Comparison of ENCODE assay signal across 1 cellular context in the genomic region with DNA sequence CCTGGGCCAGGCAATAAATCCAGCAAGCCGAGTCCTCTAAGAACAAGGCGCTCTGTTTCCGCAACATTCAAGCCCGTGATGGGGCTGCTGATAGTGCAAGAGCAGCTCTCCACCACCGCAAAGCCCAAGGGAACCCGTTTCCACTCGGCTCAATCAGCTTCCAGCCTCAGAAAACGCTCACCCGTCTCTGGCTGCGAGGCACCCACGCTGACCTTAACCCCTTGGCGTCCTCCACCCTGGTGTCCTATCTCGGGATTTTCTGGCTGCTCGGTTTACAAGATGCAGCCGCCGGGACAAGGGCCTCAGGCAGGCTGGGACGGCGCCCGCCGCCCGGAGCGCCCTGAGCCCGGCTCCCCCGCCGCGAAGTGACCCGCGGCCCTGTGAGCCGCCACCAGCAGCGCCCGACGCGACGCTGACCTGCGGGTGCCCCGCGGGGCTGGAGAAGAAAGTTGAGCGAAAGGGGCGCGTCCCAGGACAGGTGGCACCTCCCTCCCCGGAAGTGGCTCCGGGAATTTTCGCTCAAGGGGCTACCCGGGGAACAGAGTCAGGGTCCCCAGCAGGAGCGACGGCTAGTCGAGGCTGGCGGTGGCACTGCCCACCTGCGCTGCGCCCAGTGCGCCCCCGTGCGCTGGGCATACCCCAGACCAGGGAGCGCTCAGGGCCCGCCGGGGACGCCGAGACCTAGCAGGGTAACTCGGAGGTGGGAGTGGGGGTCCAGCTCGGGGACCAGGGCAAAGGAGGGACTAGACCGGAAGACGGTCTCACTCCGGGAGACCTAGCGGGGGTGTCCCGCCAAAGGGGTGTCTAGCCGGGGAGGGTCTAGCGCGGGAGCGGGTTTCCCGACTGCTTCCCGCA.
TF ChIP-seq lines count a peak whose summit lies in the region.

No MANE protein-coding gene starts in this region.

TF ChIP-seq in HEK293, 187 proteins besides CTCF, POLR2A, EP300 and RAD21 (continued from another document):
- TF ChIP-seq, protein P1, sequence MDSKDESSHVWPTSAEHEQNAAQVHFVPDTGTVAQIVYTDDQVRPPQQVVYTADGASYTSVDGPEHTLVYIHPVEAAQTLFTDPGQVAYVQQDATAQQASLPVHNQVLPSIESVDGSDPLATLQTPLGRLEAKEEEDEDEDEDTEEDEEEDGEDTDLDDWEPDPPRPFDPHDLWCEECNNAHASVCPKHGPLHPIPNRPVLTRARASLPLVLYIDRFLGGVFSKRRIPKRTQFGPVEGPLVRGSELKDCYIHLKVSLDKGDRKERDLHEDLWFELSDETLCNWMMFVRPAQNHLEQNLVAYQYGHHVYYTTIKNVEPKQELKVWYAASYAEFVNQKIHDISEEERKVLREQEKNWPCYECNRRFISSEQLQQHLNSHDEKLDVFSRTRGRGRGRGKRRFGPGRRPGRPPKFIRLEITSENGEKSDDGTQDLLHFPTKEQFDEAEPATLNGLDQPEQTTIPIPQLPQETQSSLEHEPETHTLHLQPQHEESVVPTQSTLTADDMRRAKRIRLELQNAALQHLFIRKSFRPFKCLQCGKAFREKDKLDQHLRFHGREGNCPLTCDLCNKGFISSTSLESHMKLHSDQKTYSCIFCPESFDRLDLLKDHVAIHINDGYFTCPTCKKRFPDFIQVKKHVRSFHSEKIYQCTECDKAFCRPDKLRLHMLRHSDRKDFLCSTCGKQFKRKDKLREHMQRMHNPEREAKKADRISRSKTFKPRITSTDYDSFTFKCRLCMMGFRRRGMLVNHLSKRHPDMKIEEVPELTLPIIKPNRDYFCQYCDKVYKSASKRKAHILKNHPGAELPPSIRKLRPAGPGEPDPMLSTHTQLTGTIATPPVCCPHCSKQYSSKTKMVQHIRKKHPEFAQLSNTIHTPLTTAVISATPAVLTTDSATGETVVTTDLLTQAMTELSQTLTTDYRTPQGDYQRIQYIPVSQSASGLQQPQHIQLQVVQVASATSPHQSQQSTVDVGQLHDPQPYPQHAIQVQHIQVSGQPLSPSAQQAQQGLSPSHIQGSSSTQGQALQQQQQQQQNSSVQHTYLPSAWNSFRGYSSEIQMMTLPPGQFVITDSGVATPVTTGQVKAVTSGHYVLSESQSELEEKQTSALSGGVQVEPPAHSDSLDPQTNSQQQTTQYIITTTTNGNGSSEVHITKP (tag by site-specific recombination; IDR thresholded peaks at IDR 0.05): peak; percentile 98
